Comparison of ENCODE assay signal across 1 cellular context in genomic region chr10:43912469-43912868, GRCh38.
TF ChIP-seq lines count a peak whose summit lies in the region.

No MANE protein-coding gene starts in this region.

TF ChIP-seq in IMR-90, 13 proteins besides CTCF, POLR2A, EP300 and RAD21:
- TF ChIP-seq RFX5 (IDR thresholded peaks at IDR 0.05; ENCODE audit: low read depth, low read length) (no peak), ELK1 (IDR thresholded peaks at IDR 0.05; ENCODE audit: borderline replicate concordance, low read depth, low read length) (no peak)
TF ChIP-seq in IMR-90: peak in this region for 0.
